In the genomic region with DNA sequence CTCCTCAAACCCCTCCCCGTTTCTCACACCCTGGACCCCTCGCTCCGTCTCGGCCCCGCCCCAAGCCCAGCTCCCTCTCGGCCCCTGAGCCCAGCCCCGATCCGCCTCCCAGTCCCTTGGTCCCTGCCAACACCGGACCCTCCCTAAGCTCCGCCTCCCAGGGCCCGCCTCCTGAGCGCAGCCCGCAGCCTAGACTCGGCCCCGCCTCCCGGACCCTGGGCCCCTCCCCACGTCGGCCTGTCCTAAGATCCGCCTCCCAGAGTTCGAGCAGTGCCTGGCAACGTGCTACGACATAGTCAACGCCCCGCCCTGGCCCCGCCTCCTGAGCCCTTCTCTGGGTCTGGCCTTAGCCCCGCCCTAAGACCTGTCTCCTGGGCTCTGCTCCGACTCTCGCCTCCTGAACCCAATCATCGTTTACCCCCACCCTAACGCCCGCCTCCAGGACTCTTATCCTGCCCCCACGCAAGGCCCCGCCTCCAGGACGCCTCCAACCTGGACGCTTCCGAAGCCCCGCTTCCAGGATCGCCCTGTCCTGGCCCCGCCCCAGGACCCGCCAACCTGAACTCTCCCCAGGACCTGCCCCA, we compare ENCODE assay signal across 9 cellular contexts. TPM values are rescaled to one million over a fixed set of nuclear protein-coding genes. Genes with fewer than 3 reads are reported as not detected.
A peak's percentile ranks its signal among the peaks of the same experiment; 100 is the strongest.
DNase-seq lines count a peak whose midpoint lies in the region; ATAC-seq lines count a peak whose summit lies in the region.
"Not testable (repeated sequence)": the region's sequence is repeated elsewhere in the genome, so short reads cannot be mapped to it uniquely, and the experiment has no call there.
"Had no signal": no experiment of that assay in that cellular context is flagged by ENCODE, and none has a peak within 500 bp of the region (broad histone marks: within the 10 kb centered on the region; RNA-seq: fewer than 3 reads in every experiment).

No MANE protein-coding gene starts in this region.

- H3K36me3 ChIP-seq in BLaER1, result not testable (repeated sequence)

- peak overlapping the region; percentile 18; the same call in 1 of the 2 replicates for H3K27ac ChIP-seq in BLaER1

- peak overlapping the region; percentile 69 for H3K9ac ChIP-seq in BLaER1

- DNase-seq in NCI-H69 (lab: John Stamatoyannopoulos, UW) (peak; percentile 93), cortex of kidney (lab: John Stamatoyannopoulos, UW) (peak; percentile 83), left lobe of liver (ENCODE audit: low spot score) (peak; percentile 100)
- peak; percentile 99 for DNase-seq in activated CD4-positive, alpha-beta T cell treated with anti-CD3 and anti-CD28 coated beads, Interleukin-2, amount 50 U/mL, for 1 hour
- peak; percentile 99 for DNase-seq in stimulated activated CD4-positive, alpha-beta T cell treated with anti-CD3 and anti-CD28 coated beads, Interleukin-2, amount 100 ng/mL, for 24 hours

- peak; percentile 86 for ATAC-seq in GM19395 (IDR thresholded peaks at IDR 0.05; ENCODE audit: unreplicated experiment)
- ATAC-seq in HG03521 (IDR thresholded peaks at IDR 0.05; ENCODE audit: unreplicated experiment), result peak; percentile 74
- peak; percentile 87 for ATAC-seq in left lobe of liver

- peaks cover 46% of the 10 kb centered on the region for H3K4me1 ChIP-seq in BLaER1

- H3K27me3 ChIP-seq in BLaER1, result not testable (repeated sequence)

- H3K4me2 ChIP-seq in BLaER1, result peak overlapping the region; percentile 77

- not testable (repeated sequence) for H3K9me3 ChIP-seq in BLaER1

- H3K4me3 ChIP-seq in BLaER1, result peak overlapping the region; percentile 81

- not testable (repeated sequence) for H4K20me1 ChIP-seq in BLaER1

RNA-seq across cellular contexts. Expression of a gene that starts 53.1 kb away (rescaled TPM):
- 0.60 TPM for total RNA-seq in left lobe of liver
- total RNA-seq: activated CD8-positive, alpha-beta memory T cell treated with anti-CD3 and anti-CD28 coated beads for 36 hours had no signal

Comparison
In these comparisons a context has a peak if more than half of its experiments do, and no peak if none do; other contexts are left out.
1. Peak in every context shown above with its lines: DNase-seq, ATAC-seq, H3K4me3 ChIP-seq and H3K27ac ChIP-seq.